In the genomic region with DNA sequence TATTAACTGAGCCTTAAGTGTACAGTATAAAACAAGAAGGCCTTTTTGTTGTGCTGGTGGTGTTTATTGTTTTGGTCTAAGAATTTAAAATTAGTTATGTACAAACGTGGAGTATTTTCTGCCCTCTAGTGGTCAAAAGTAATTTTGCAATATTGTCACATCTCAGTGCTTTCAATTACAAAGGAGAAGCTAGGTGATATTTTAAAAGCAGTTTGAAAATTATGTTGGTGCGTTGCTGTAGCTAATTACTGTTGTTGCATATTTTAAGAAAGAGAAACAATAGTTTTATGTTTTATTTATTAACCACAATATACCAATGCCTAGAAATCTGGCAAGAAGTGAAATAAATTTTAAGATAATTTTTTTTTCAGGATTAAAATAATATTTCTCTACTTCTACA, we compare ENCODE assay signal across 2 cellular contexts.
TF ChIP-seq lines count a peak whose summit lies in the region.

No MANE protein-coding gene starts in this region.

TF ChIP-seq in Ishikawa, 13 proteins besides CTCF, POLR2A, EP300 and RAD21 (continued from another document):
- TF ChIP-seq, protein P1, sequence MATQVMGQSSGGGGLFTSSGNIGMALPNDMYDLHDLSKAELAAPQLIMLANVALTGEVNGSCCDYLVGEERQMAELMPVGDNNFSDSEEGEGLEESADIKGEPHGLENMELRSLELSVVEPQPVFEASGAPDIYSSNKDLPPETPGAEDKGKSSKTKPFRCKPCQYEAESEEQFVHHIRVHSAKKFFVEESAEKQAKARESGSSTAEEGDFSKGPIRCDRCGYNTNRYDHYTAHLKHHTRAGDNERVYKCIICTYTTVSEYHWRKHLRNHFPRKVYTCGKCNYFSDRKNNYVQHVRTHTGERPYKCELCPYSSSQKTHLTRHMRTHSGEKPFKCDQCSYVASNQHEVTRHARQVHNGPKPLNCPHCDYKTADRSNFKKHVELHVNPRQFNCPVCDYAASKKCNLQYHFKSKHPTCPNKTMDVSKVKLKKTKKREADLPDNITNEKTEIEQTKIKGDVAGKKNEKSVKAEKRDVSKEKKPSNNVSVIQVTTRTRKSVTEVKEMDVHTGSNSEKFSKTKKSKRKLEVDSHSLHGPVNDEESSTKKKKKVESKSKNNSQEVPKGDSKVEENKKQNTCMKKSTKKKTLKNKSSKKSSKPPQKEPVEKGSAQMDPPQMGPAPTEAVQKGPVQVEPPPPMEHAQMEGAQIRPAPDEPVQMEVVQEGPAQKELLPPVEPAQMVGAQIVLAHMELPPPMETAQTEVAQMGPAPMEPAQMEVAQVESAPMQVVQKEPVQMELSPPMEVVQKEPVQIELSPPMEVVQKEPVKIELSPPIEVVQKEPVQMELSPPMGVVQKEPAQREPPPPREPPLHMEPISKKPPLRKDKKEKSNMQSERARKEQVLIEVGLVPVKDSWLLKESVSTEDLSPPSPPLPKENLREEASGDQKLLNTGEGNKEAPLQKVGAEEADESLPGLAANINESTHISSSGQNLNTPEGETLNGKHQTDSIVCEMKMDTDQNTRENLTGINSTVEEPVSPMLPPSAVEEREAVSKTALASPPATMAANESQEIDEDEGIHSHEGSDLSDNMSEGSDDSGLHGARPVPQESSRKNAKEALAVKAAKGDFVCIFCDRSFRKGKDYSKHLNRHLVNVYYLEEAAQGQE (IDR thresholded peaks at IDR 0.05; ENCODE audit: low read depth), result no peak
- TF ChIP-seq NFIC (IDR thresholded peaks at IDR 0.05) (no peak), YY1 (IDR thresholded peaks at IDR 0.05; ENCODE audit: low read depth) (no peak), TCF12 (IDR thresholded peaks at IDR 0.05; ENCODE audit: low read depth) (no peak), ZBTB7A (IDR thresholded peaks at IDR 0.05; ENCODE audit: low read depth) (no peak), CEBPB (IDR thresholded peaks at IDR 0.05) (no peak), MAX (IDR thresholded peaks at IDR 0.05) (no peak)

TF ChIP-seq in endothelial cell of umbilical vein, 7 proteins besides CTCF, POLR2A, EP300 and RAD21 (continued from another document):
- no peak for TF ChIP-seq GATA2 (IDR thresholded peaks at IDR 0.05; ENCODE audit: insufficient read depth, insufficient read length, low read depth, low read length)
